ENCODE assay signal across 7 cellular contexts in genomic region chr4:109558086-109558485, GRCh38. TPM values are rescaled to one million over a fixed set of nuclear protein-coding genes. Genes with fewer than 3 reads are reported as not detected.
DNase-seq lines count a peak whose midpoint lies in the region; ATAC-seq, FAIRE-seq and TF ChIP-seq lines count a peak whose summit lies in the region.
"Not testable (repeated sequence)": the region's sequence is repeated elsewhere in the genome, so short reads cannot be mapped to it uniquely, and the experiment has no call there.

No MANE protein-coding gene starts in this region.

- not testable (repeated sequence) for H2AFZ ChIP-seq in K562 (ENCODE audit: low read depth, low read length)

- H3K27ac ChIP-seq in CD8-positive, alpha-beta memory T cell (ENCODE audit: low read depth, low read length); K562 (ENCODE audit: extremely low read depth, low read depth, low read length): not testable (repeated sequence)

- H3K4me2 ChIP-seq in K562 (ENCODE audit: insufficient read depth, low read length) = not testable (repeated sequence)

- H3K9ac ChIP-seq in K562 (ENCODE audit: insufficient read depth in 1 of 2, low read depth in 2 of 2, low read length in 2 of 2) = not testable (repeated sequence)

- H3K4me3 ChIP-seq in CD8-positive, alpha-beta memory T cell (ENCODE audit: low read length); K562: not testable (repeated sequence)

- POLR2A ChIA-PET in CD8-positive, alpha-beta memory T cell (lab: Charles Lee) = interaction anchor here (3.8 kb wide), 1 partner anchor 91 kb away, joined by 49 read pairs; no protein-coding TSS in a partner anchor
- POLR2A ChIA-PET in K562 (lab: Yijun Ruan, JAX) = not testable (repeated sequence)
- POLR2A ChIA-PET in naive thymus-derived CD8-positive, alpha-beta T cell (lab: Charles Lee) = interaction anchor here (0.7 to 3.4 kb wide), 4 partner anchors 11 to 91 kb away, joined by 3 to 54 read pairs (median 8); no protein-coding TSS in a partner anchor

- H3K27ac Mint-ChIP-seq in CD8-positive, alpha-beta memory T cell = peak overlapping the region in 5 of 8 donors; percentile 53 to 97 (median 95)
- H3K27ac Mint-ChIP-seq in activated T-helper 17 cell treated with anti-CD3 and anti-CD28 coated beads, Interleukin-2, amount 50 U/mL, for 72 hours = not testable (repeated sequence)
- peak overlapping the region in 9 of 10 donors; percentile 30 to 96 (median 86) for H3K27ac Mint-ChIP-seq in naive thymus-derived CD8-positive, alpha-beta T cell

- not testable (repeated sequence) for ATAC-seq in activated T-helper 17 cell treated with anti-CD3 and anti-CD28 coated beads, Interleukin-2, amount 50 U/mL, for 72 hours (replicated peaks); K562; naive thymus-derived CD8-positive, alpha-beta T cell

- H3K79me2 ChIP-seq in K562 (ENCODE audit: control insufficient read depth, insufficient read depth, low read length) = not testable (repeated sequence)

- not testable (repeated sequence) for H3K9me3 Mint-ChIP-seq in CD8-positive, alpha-beta memory T cell; activated T-helper 17 cell treated with anti-CD3 and anti-CD28 coated beads, Interleukin-2, amount 50 U/mL, for 72 hours; naive thymus-derived CD8-positive, alpha-beta T cell

- not testable (repeated sequence) for TF ChIP-seq EP300 in K562 (IDR thresholded peaks at IDR 0.05; ENCODE audit: low read length)

- not testable (repeated sequence) for TF ChIP-seq RAD21 in K562 (CRISPR knock-in tag; conservative IDR thresholded peaks at IDR 0.05 in 1 of 2, IDR thresholded peaks at IDR 0.05 in 1 of 2)

- not testable (repeated sequence) for BruUV-seq in K562 (replicated peaks; lab: Mats Ljungman, UMichigan)

- H3K4me1 ChIP-seq in CD8-positive, alpha-beta memory T cell (ENCODE audit: insufficient read depth, low read length) = peaks cover 31% of the 10 kb centered on the region
- H3K4me1 ChIP-seq in K562 (replicated peaks in 1 of 2; ENCODE audit: control insufficient read depth in 2 of 2, insufficient read depth in 2 of 2, low read length in 2 of 2) = peaks cover 5 to 17% of the 10 kb centered on the region in 2 experiments; a peak in 4 of 5 replicates

- not testable (repeated sequence) for H3K9me1 ChIP-seq in K562 (ENCODE audit: control insufficient read depth, insufficient read depth, low read length)

- DNase-seq in CD8-positive, alpha-beta memory T cell; K562 (ENCODE audit: extremely low read depth in 1 of 4, low spot score in 3 of 4): not testable (repeated sequence)
- DNase-seq in NAMALWA (ENCODE audit: low spot score) = peak; percentile 33
- DNase-seq in activated CD4-positive, alpha-beta T cell treated with anti-CD3 and anti-CD28 coated beads for 48 hours = peak; percentile 50
- peak in 4 of 10 donors; percentile 14 to 31 (median 22) for DNase-seq in naive thymus-derived CD8-positive, alpha-beta T cell
- peak; percentile 18 for DNase-seq in stimulated activated CD4-positive, alpha-beta T cell treated with anti-CD3 and anti-CD28 coated beads, Interleukin-4, amount 100 ng/mL, for 1 hour

- CTCF ChIA-PET in CD8-positive, alpha-beta memory T cell (lab: Charles Lee) = interaction anchor here (1.0 to 2.1 kb wide), 3 partner anchors 16 to 125 kb away, joined by 3 to 14 read pairs (median 3); partner anchors contain the start of gene SEC24B
- CTCF ChIA-PET in K562 (lab: Yijun Ruan, JAX; ENCODE audit: low intra/inter-chr PET ratio) = not testable (repeated sequence)

- not testable (repeated sequence) for H3K9me3 ChIP-seq in CD8-positive, alpha-beta memory T cell (ENCODE audit: low read length); K562 (replicated peaks; ENCODE audit: control insufficient read depth, insufficient read depth, low read depth, low read length)

- H3K36me3 Mint-ChIP-seq in CD8-positive, alpha-beta memory T cell = peaks cover 0 to 24% (median 8%) of the 10 kb centered on the region in 3 donors
- peaks cover 30% of the 10 kb centered on the region for H3K36me3 Mint-ChIP-seq in activated T-helper 17 cell treated with anti-CD3 and anti-CD28 coated beads, Interleukin-2, amount 50 U/mL, for 72 hours (ENCODE audit: low read depth)
- peaks cover 7 to 16% (median 9%) of the 10 kb centered on the region in 3 donors for H3K36me3 Mint-ChIP-seq in naive thymus-derived CD8-positive, alpha-beta T cell

- FAIRE-seq in K562 (lab: Jason Lieb, UNC) = not testable (repeated sequence)

- TF ChIP-seq POLR2A in K562 (conservative IDR thresholded peaks at IDR 0.05) = not testable (repeated sequence)

- peaks cover 40 to 50% (median 45%) of the 10 kb centered on the region in 3 donors for H3K4me1 Mint-ChIP-seq in CD8-positive, alpha-beta memory T cell
- H3K4me1 Mint-ChIP-seq in activated T-helper 17 cell treated with anti-CD3 and anti-CD28 coated beads, Interleukin-2, amount 50 U/mL, for 72 hours = not testable (repeated sequence)
- peaks cover 11 to 47% (median 42%) of the 10 kb centered on the region in 4 donors for H3K4me1 Mint-ChIP-seq in naive thymus-derived CD8-positive, alpha-beta T cell

- not testable (repeated sequence) for H3K27me3 ChIP-seq in CD8-positive, alpha-beta memory T cell (ENCODE audit: insufficient read depth, low read length, poor library complexity, severe bottlenecking); K562 (ENCODE audit: control insufficient read depth in 2 of 2, insufficient read depth in 2 of 2, low read length in 2 of 2)

- not testable (repeated sequence) for TF ChIP-seq CTCF in K562 (IDR thresholded peaks at IDR 0.05 in 2 of 3, conservative IDR thresholded peaks at IDR 0.05 in 1 of 3; ENCODE audit: insufficient read depth in 2 of 3, low read depth in 1 of 3, low read length in 3 of 3)

- in situ Hi-C loops in K562 (cut with MboI) = not testable (repeated sequence)

- H4K20me1 ChIP-seq in K562 (replicated peaks; ENCODE audit: control insufficient read depth, insufficient read depth, low read length) = not testable (repeated sequence)

- intact Hi-C loops in K562 (cut with micrococcal nuclease) = not testable (repeated sequence)

- 72% methylated on average over 6 of the region's 6 CpGs for WGBS in K562 (ENCODE audit: insufficient coverage, low coverage, missing lambda C conversion rate)

- peak overlapping the region; percentile 42 to 96 (median 89) for H3K4me3 Mint-ChIP-seq in CD8-positive, alpha-beta memory T cell
- peak overlapping the region; percentile 84 for H3K4me3 Mint-ChIP-seq in activated T-helper 17 cell treated with anti-CD3 and anti-CD28 coated beads, Interleukin-2, amount 50 U/mL, for 72 hours
- H3K4me3 Mint-ChIP-seq in naive thymus-derived CD8-positive, alpha-beta T cell = peak overlapping the region; percentile 13 to 89 (median 76)

- H3K36me3 ChIP-seq in CD8-positive, alpha-beta memory T cell (ENCODE audit: insufficient read depth, low read length); K562 (ENCODE audit: control insufficient read depth, insufficient read depth, low read length): not testable (repeated sequence)

- not testable (repeated sequence) for H3K27me3 Mint-ChIP-seq in CD8-positive, alpha-beta memory T cell; activated T-helper 17 cell treated with anti-CD3 and anti-CD28 coated beads, Interleukin-2, amount 50 U/mL, for 72 hours; naive thymus-derived CD8-positive, alpha-beta T cell

TF ChIP-seq in K562, 482 proteins besides CTCF, POLR2A, EP300 and RAD21 (continues in another document):
- TF ChIP-seq PKNOX1 (IDR thresholded peaks at IDR 0.05) = peak; percentile 70; the same call in 1 of the 2 replicates
- TF ChIP-seq RBM25 (IDR thresholded peaks at IDR 0.05; ENCODE audit: low read depth, low read length, severe bottlenecking) = peak; percentile 25
- TF ChIP-seq MEIS2 (IDR thresholded peaks at IDR 0.05; ENCODE audit: partially characterized antibody) = peak; percentile 79
- peak; percentile 72 for TF ChIP-seq NFYB (IDR thresholded peaks at IDR 0.05; ENCODE audit: extremely low read depth, insufficient read length)

RNA-seq across cellular contexts. Expression of gene MCUB, which starts 2.0 kb away (rescaled TPM):
- total RNA-seq in CD8-positive, alpha-beta memory T cell = 10 to 100 TPM; 68.7 to 71.6 TPM
- polyA plus RNA-seq in CD8-positive, alpha-beta memory T cell = 159 TPM
- 10 to 100 TPM; 57.3 to 62.4 TPM for total RNA-seq in activated T-helper 17 cell treated with anti-CD3 and anti-CD28 coated beads, Interleukin-2, amount 50 U/mL, for 72 hours
- 0.56 and 2.8 TPM in 2 replicates for total RNA-seq in K562 (2011; cell fraction: chromatin; rRNA removed; ENCODE audit: low replicate concordance)
- total RNA-seq in K562 (2011; cell fraction: nucleolus; rRNA removed) = 0.66 and 0.67 TPM in 2 replicates
- total RNA-seq in K562 (2011; cell fraction: nucleoplasm; rRNA removed) = 1.2 and 1.8 TPM in 2 replicates
- total RNA-seq in K562 (2014; rRNA removed) (5.4 and 13.8 TPM in 2 replicates), K562 (2014; rRNA removed; fragmentation: Illumina TruSeq; extraction: Trizol) (6.4 and 6.6 TPM in 2 replicates), K562 (2015; rRNA removed; fragmentation: Illumina TruSeq; extraction: Trizol) (4.3 and 4.4 TPM in 2 replicates), K562 (2021) (10.6 and 11.8 TPM in 2 replicates)
- polyA plus RNA-seq in K562 (2011; rRNA removed) (4.3 and 6.0 TPM in 2 replicates), K562 (2014; fragmentation: Illumina TruSeq; extraction: Trizol) (4.5 and 4.6 TPM in 2 replicates), K562 (2014; fragmentation: Nextera tagmentation; extraction: Ambion mirVana) (1 to 10 TPM; 1.4 to 1.6 TPM), K562 (2014; rRNA removed) (8.9 and 21.5 TPM in 2 replicates)
- polyA plus RNA-seq in K562 (2011; cell fraction: cytosol; rRNA removed) = 4.4 and 5.5 TPM in 2 replicates
- 1.7 and 2.5 TPM in 2 replicates for polyA plus RNA-seq in K562 (2011; cell fraction: nucleus; rRNA removed)
- 8.8 and 11.2 TPM in 2 replicates for polyA plus RNA-seq in K562 (2012)
- 3.0 and 4.2 TPM in 2 replicates for polyA minus RNA-seq in K562 (2011; rRNA and poly(A)+ RNA removed)
- 1.5 TPM in 1 of 2 replicates, not detected in the other for polyA minus RNA-seq in K562 (2011; cell fraction: cytosol; rRNA and poly(A)+ RNA removed)
- polyA minus RNA-seq in K562 (2011; cell fraction: nucleus; rRNA and poly(A)+ RNA removed) = 0.67 and 0.78 TPM in 2 replicates
- 100 to 1,000 TPM; 147 to 153 TPM for total RNA-seq in naive thymus-derived CD8-positive, alpha-beta T cell
- polyA plus RNA-seq in naive thymus-derived CD8-positive, alpha-beta T cell = 100 to 1,000 TPM; 160 to 201 (median 197) TPM
